In genomic region chr4:156475322-156475721, GRCh38 we compare ENCODE assay signal across 8 cellular contexts.
A peak's percentile ranks its signal among the peaks of the same experiment; 100 is the strongest.
DNase-seq lines count a peak whose midpoint lies in the region; ATAC-seq and TF ChIP-seq lines count a peak whose summit lies in the region.

No MANE protein-coding gene starts in this region.

- peaks cover 2% of the 10 kb centered on the region for H3K36me3 ChIP-seq in A673 (ENCODE audit: insufficient read depth, low read length, poor library complexity, severe bottlenecking)
- no peaks in the 10 kb centered on the region for H3K36me3 ChIP-seq in OCI-LY3 (replicated peaks; ENCODE audit: low read depth, low read length)
- H3K36me3 ChIP-seq in prostate gland = no peaks in the 10 kb centered on the region

- CTCF ChIA-PET in A673 (lab: Charles Lee) = interaction anchor here (0.6 to 1.9 kb wide), 9 partner anchors 36 to 570 kb away, joined by 3 to 14 read pairs (median 4); no protein-coding TSS in a partner anchor

- H3K9me3 ChIP-seq in A673 (ENCODE audit: low read depth, low read length, poor library complexity, severe bottlenecking) (peaks cover 4% of the 10 kb centered on the region), OCI-LY3 (ENCODE audit: insufficient read depth, low read length) (no peaks in the 10 kb centered on the region), prostate gland (no peaks in the 10 kb centered on the region)

- no peak overlapping the region for H2AFZ ChIP-seq in OCI-LY3 (ENCODE audit: low read depth, low read length)

- no peaks in the 10 kb centered on the region for H4K20me1 ChIP-seq in OCI-LY3 (ENCODE audit: insufficient read depth, low read length)

- H3K9ac ChIP-seq in OCI-LY3 (ENCODE audit: low read length) = no peak overlapping the region

- intact Hi-C loops in A673 (cut with micrococcal nuclease; ENCODE audit: unreplicated experiment) = loop anchor here (1.0 to 10.0 kb wide), 6 partner anchors 112 to 1697 kb away; partner anchors contain the start of gene GASK1B
- intact Hi-C loops in prostate gland (cut with DNase I) = loop anchor here (5.0 to 10.0 kb wide), 2 partner anchors 181 to 497 kb away; partner anchors contain the start of gene PDGFC
- intact Hi-C loops in posterior vena cava (cut with DNase I) = loop anchor here in 1 of 2 donors (10.0 kb wide), 1 partner anchor 489 kb away; no protein-coding TSS in a partner anchor

- H3K4me3 ChIP-seq in A673 (ENCODE audit: low read depth, low read length, poor library complexity, severe bottlenecking) (no peak overlapping the region), OCI-LY3 (ENCODE audit: low read length) (no peak overlapping the region), fibroblast of mammary gland (ENCODE audit: control insufficient read depth, low read depth, low read length) (no peak overlapping the region), prostate gland (no peak overlapping the region)

- H3K4me1 ChIP-seq in A673 (ENCODE audit: insufficient read depth, low read length, poor library complexity, severe bottlenecking) (peaks cover 14% of the 10 kb centered on the region), OCI-LY3 (ENCODE audit: low read length) (peaks cover 11% of the 10 kb centered on the region), prostate gland (replicated peaks) (no peaks in the 10 kb centered on the region)

- no peaks in the 10 kb centered on the region for H3K27me3 ChIP-seq in A673 (replicated peaks; ENCODE audit: insufficient read depth, low read depth, low read length, poor library complexity)
- H3K27me3 ChIP-seq in OCI-LY3 (ENCODE audit: low read depth, low read length) = no peaks in the 10 kb centered on the region
- no peaks in the 10 kb centered on the region for H3K27me3 ChIP-seq in prostate gland (replicated peaks; ENCODE audit: insufficient read depth)

- ATAC-seq in HG02610 (IDR thresholded peaks at IDR 0.05; ENCODE audit: unreplicated experiment) = peak; percentile 43
- no peak for ATAC-seq in HG02759 (IDR thresholded peaks at IDR 0.05; ENCODE audit: unreplicated experiment)

- no peak overlapping the region for H3K4me2 ChIP-seq in OCI-LY3 (ENCODE audit: low read length)

- DNase-seq in A673 (ENCODE audit: low spot score) (peak; percentile 80), fibroblast of mammary gland (ENCODE audit: low read depth) (peak; percentile 75), prostate gland (ENCODE audit: low spot score) (peak; percentile 8), UCSD-AML1 (lab: John Stamatoyannopoulos, UW; ENCODE audit: unreplicated experiment) (no peak), posterior vena cava (ENCODE audit: low spot score) (no peak)

- H3K79me2 ChIP-seq in OCI-LY3 (ENCODE audit: low read length) = no peaks in the 10 kb centered on the region

- TF ChIP-seq CTCF in A673 (conservative IDR thresholded peaks at IDR 0.05; ENCODE audit: low read depth, low read length) (peak; percentile 68), OCI-LY3 (IDR thresholded peaks at IDR 0.05; ENCODE audit: low read depth, low read length) (peak; percentile 81), fibroblast of mammary gland (conservative IDR thresholded peaks at IDR 0.05; ENCODE audit: control insufficient read depth, insufficient read depth, low read depth, low read length) (peak; percentile 60), prostate gland (IDR thresholded peaks at IDR 0.05) (peak in 3 of 4 experiments; percentile 40 to 74 (median 73))

- TF ChIP-seq POLR2A in prostate gland (IDR thresholded peaks at IDR 0.05) = no peak

- H3K27ac ChIP-seq in A673 (ENCODE audit: low read depth, low read length, poor library complexity, severe bottlenecking) (peak overlapping the region; percentile 57), OCI-LY3 (ENCODE audit: low read length) (no peak overlapping the region), prostate gland (no peak overlapping the region)

- no TSS peak for BruUV-seq in A673 (replicated peaks; lab: Mats Ljungman, UMichigan)

- POLR2A ChIA-PET in A673 (lab: Charles Lee; ENCODE audit: low non-redundant PET) = interaction anchor here (0.6 kb wide), 1 partner anchor 1781 kb away, joined by 3 read pairs; no protein-coding TSS in a partner anchor

Comparison
In these comparisons a context has a peak if more than half of its experiments do, and no peak if none do; other contexts are left out.
1. DNase-seq: peak in A673 (single experiment), fibroblast of mammary gland (single experiment) and prostate gland (single experiment); none in UCSD-AML1 (single experiment) and posterior vena cava (single experiment).
2. Peak in every context shown above with its lines, with median percentiles within 50 percentile points of each other: CTCF ChIP-seq.